In the genomic region with DNA sequence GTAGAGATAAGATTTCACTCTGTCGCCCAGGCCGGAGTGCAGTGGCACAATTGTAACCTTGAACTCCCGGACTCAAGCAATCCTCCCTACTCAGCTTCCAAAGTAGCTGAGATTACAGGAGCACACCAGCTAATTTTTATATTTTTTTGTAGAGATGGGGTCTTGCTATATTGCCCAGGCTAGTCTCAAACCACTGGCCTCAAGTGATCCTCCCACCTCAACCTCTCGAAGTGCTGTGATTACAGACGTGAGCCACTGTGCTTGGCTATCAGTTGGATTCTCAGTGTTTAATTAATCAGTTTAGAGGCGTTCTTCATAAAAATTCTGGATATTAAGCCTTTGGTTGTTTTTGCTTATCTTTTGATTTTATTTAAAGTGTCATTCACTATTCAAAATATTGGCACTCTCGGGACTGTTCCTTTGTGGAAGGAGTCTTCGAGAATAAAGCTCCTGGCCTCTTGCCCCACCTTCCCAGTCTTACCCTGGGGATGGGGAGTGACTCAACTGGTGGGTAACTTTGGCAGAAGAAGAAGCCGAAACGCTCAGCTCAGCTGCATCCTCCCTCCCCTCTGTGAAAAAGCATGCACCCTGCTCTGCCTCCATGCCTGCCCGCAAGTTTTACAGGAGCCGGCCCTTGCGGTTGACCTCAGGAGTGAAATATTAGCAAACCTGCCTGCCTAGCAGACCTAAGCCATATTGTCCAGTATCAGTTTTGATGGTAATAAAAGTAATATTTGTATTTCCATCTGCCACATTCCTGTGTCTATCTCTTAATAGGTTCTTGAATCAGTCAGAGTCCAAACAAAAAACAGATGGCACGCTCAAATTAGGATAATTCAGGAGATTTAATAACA, we compare ENCODE assay signal across 22 cellular contexts. TPM values are rescaled to one million over a fixed set of nuclear protein-coding genes. Genes with fewer than 3 reads are reported as not detected.
DNase-seq lines count a peak whose midpoint lies in the region; TF ChIP-seq lines count a peak whose summit lies in the region.
"Had no signal": no experiment of that assay in that cellular context is flagged by ENCODE, and none has a peak within 500 bp of the region (broad histone marks: within the 10 kb centered on the region; RNA-seq: fewer than 3 reads in every experiment).

No MANE protein-coding gene starts in this region.

- H3K14ac ChIP-seq in mesenchymal stem cell (ENCODE audit: low read length in 2 of 2) = no peak overlapping the region

- H3K27me3 ChIP-seq in MG63 = no peaks in the 10 kb centered on the region
- no peaks in the 10 kb centered on the region for H3K27me3 ChIP-seq in mesenchymal stem cell (ENCODE audit: control insufficient read depth in 1 of 2, insufficient read depth in 1 of 2, low read length in 2 of 2)

- H2BK15ac ChIP-seq in mesenchymal stem cell (ENCODE audit: low read depth, poor library complexity, severe bottlenecking) = peak overlapping the region; percentile 36

- no peak overlapping the region for H3K4me3 Mint-ChIP-seq in osteocyte (ENCODE audit: unreplicated experiment)
- H3K4me3 Mint-ChIP-seq: activated T-helper 1 cell treated with anti-CD3 and anti-CD28 coated beads, Interleukin-12 subunit alpha, Interleukin-12 subunit beta, Interleukin-2, Interleukin-4 antibody, amounts not matched to agents 30 ng/mL and 10 ng/mL and 1 ng/mL, durations not matched to agents 14 hours and 24 hours and 36 hours; T-cell had no signal

- H3K4ac ChIP-seq in mesenchymal stem cell (ENCODE audit: low read depth in 1 of 2, low read length in 2 of 2) = no peak overlapping the region

- H2AFZ ChIP-seq in mesenchymal stem cell (ENCODE audit: low read depth, low read length) = no peak overlapping the region

- no peak overlapping the region for H3K23ac ChIP-seq in mesenchymal stem cell (ENCODE audit: low read length in 2 of 2)

- WGBS in mesenchymal stem cell = 86% methylated on average over 5 of the region's 14 CpGs

- no peak overlapping the region for H3K4me3 ChIP-seq in MG63
- H3K4me3 ChIP-seq in mesenchymal stem cell (ENCODE audit: insufficient read depth in 1 of 2, low read depth in 1 of 2, low read length in 2 of 2) = no peak overlapping the region

- no peak overlapping the region for H2BK5ac ChIP-seq in mesenchymal stem cell (ENCODE audit: low read depth, low read length, poor library complexity, severe bottlenecking)

- peaks cover 2% of the 10 kb centered on the region for H3K4me1 Mint-ChIP-seq in osteocyte (ENCODE audit: unreplicated experiment)

- no peak overlapping the region for H2BK120ac ChIP-seq in mesenchymal stem cell (ENCODE audit: low read depth, low read length)

- H4K91ac ChIP-seq in mesenchymal stem cell (ENCODE audit: low read length) = no peak overlapping the region

- H3K79me1 ChIP-seq in mesenchymal stem cell (replicated peaks; ENCODE audit: low read length, poor library complexity, severe bottlenecking) = no peaks in the 10 kb centered on the region

- H3K27ac Mint-ChIP-seq in osteocyte (ENCODE audit: unreplicated experiment) = no peak overlapping the region
- H3K27ac Mint-ChIP-seq: activated T-helper 1 cell treated with anti-CD3 and anti-CD28 coated beads, Interleukin-12 subunit alpha, Interleukin-12 subunit beta, Interleukin-2, Interleukin-4 antibody, amounts not matched to agents 30 ng/mL and 10 ng/mL and 1 ng/mL, durations not matched to agents 14 hours and 24 hours and 36 hours; T-cell had no signal

- TF ChIP-seq CTCF in osteocyte (IDR thresholded peaks at IDR 0.05) = no peak

- H3K27ac ChIP-seq in mesenchymal stem cell (ENCODE audit: low read length, poor library complexity, severe bottlenecking) = no peak overlapping the region
- H3K27ac ChIP-seq: KMS-11 had no signal

- H3K9me3 ChIP-seq in MG63 (no peaks in the 10 kb centered on the region), mesenchymal stem cell (ENCODE audit: control insufficient read depth, low read length) (no peaks in the 10 kb centered on the region)

- no peaks in the 10 kb centered on the region for H3K9me3 Mint-ChIP-seq in osteocyte (ENCODE audit: unreplicated experiment)
- H3K9me3 Mint-ChIP-seq: activated naive CD4-positive, alpha-beta T cell treated with anti-CD3 and anti-CD28 coated beads, Interleukin-2, amount 50 U/mL, for 72 hours; activated T-helper 1 cell treated with anti-CD3 and anti-CD28 coated beads, Interleukin-12 subunit alpha, Interleukin-12 subunit beta, Interleukin-2, Interleukin-4 antibody, amounts not matched to agents 30 ng/mL and 10 ng/mL and 1 ng/mL, durations not matched to agents 14 hours and 24 hours and 36 hours; T-cell had no signal

- no peaks in the 10 kb centered on the region for H3K36me3 ChIP-seq in MG63
- no peaks in the 10 kb centered on the region for H3K36me3 ChIP-seq in mesenchymal stem cell (ENCODE audit: control insufficient read depth in 1 of 2, insufficient read depth in 2 of 2, low read depth in 1 of 2, low read length in 2 of 2)

- no peak overlapping the region for H3K18ac ChIP-seq in mesenchymal stem cell (ENCODE audit: low read depth in 1 of 2, low read length in 2 of 2)

- H4K8ac ChIP-seq in mesenchymal stem cell (ENCODE audit: low read length) = no peak overlapping the region

- no peak overlapping the region for H2AK5ac ChIP-seq in mesenchymal stem cell (ENCODE audit: low read length, severe bottlenecking)

- H3K36me3 Mint-ChIP-seq in osteocyte (ENCODE audit: unreplicated experiment) = no peaks in the 10 kb centered on the region
- H3K36me3 Mint-ChIP-seq: activated naive CD4-positive, alpha-beta T cell treated with anti-CD3 and anti-CD28 coated beads, Interleukin-2, amount 50 U/mL, for 72 hours; T-cell had no signal

- no peak overlapping the region for H3K4me2 ChIP-seq in mesenchymal stem cell (ENCODE audit: low read length, poor library complexity, severe bottlenecking)
- H3K4me2 ChIP-seq: KMS-11 had no signal

- no peaks in the 10 kb centered on the region for H3K4me1 ChIP-seq in mesenchymal stem cell (ENCODE audit: control insufficient read depth, insufficient read depth, low read depth, low read length)

- no peak overlapping the region for H3K9ac ChIP-seq in mesenchymal stem cell (ENCODE audit: low read length)
- H3K9ac ChIP-seq: KMS-11 had no signal

- H3K27me3 Mint-ChIP-seq in osteocyte (ENCODE audit: unreplicated experiment) = no peaks in the 10 kb centered on the region
- H3K27me3 Mint-ChIP-seq: T-cell had no signal

- DNase-seq in AG08395 (ENCODE audit: low spot score) = peak; percentile 1
- peak; percentile 41 for DNase-seq in MG63
- peak; percentile 44 for DNase-seq in amniotic epithelial cell (ENCODE audit: low read depth)
- DNase-seq in mesenchymal stem cell = no peak
- no peak for DNase-seq in stimulated activated CD4-positive, alpha-beta T cell treated with anti-CD3 and anti-CD28 coated beads, Interleukin-2, amount 100 ng/mL, for 24 hours
- no peak for DNase-seq in activated naive CD4-positive, alpha-beta T cell (lab: John Stamatoyannopoulos, UW)
- no peak for DNase-seq in HCEC 1CT
- no peak for DNase-seq in osteocyte (ENCODE audit: extremely low spot score, unreplicated experiment)
- DNase-seq: ACHN; activated CD4-positive, alpha-beta T cell treated with anti-CD3 and anti-CD28 coated beads for 4 hours; effector memory CD4-positive, alpha-beta T cell; islet precursor cell; NCI-H1092; NCI-H2081; NCI-H510A treated with DMSO at 0.1 percent for 48 hours; retina; Right ventricle myocardium superior; stimulated activated CD8-positive, alpha-beta memory T cell treated with anti-CD3 and anti-CD28 coated beads, Interleukin-4, amount 100 ng/mL, for 48 hours; T-cell had no signal

- no peak overlapping the region for H2BK12ac ChIP-seq in mesenchymal stem cell (ENCODE audit: low read length in 2 of 2)

RNA-seq across cellular contexts. Expression of a gene that starts 11.3 kb away (rescaled TPM):
- total RNA-seq in MG63 (2014; rRNA removed; shearing (Covaris generic); ENCODE audit: low replicate concordance) = 12.1 and 16.7 TPM in 2 replicates
- polyA plus RNA-seq in mesenchymal stem cell (2013, experiment 1 of 2) = 20.4 TPM
- polyA plus RNA-seq in mesenchymal stem cell (2013, experiment 2 of 2) = 19.0 TPM
- 43.2 and 45.9 TPM in 2 replicates for total RNA-seq in osteocyte

Comparison
In these comparisons a context has a peak if more than half of its experiments do, and no peak if none do; other contexts are left out.
1. DNase-seq: peak in AG08395 (single experiment), MG63 (single experiment) and amniotic epithelial cell (single experiment); none in mesenchymal stem cell (single experiment), stimulated activated CD4-positive, alpha-beta T cell treated with anti-CD3 and anti-CD28 coated beads, Interleukin-2, amount 100 ng/mL, for 24 hours (0 of 2), activated naive CD4-positive, alpha-beta T cell (0 of 4), HCEC 1CT (single experiment) and osteocyte (single experiment).